Comparison of ENCODE assay signal across 8 cellular contexts in the genomic region with DNA sequence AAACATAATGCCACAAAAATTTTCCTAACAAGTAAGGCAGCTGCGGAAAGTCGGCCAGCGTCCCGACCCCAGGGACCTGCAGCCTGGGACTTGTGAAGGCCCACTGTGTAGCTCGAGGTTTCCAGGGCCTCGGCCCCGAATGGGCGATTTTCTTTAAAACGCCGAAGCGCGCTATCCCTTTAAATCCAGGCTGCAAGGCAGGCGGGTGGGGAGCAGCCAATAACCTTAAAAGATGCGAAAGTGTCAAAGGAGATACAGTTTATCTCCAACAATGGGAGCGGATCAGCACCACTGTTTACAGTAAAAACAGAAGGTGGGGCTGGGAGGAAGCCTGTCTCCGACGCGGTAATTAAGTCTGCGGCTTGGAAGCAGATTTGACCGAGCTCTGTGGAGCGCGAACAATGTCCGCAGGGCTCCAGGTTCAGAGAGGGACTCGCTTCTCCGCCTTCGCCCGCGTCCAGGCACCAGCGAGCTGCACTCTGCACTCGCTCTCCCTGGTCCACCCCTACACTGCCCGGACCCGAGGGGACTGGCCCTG. TPM values are rescaled to one million over a fixed set of nuclear protein-coding genes. Genes with fewer than 3 reads are reported as not detected.
DNase-seq lines count a peak whose midpoint lies in the region; TF ChIP-seq lines count a peak whose summit lies in the region.

No MANE protein-coding gene starts in this region.

- H3K4me1 Mint-ChIP-seq in activated T-helper 1 cell treated with anti-CD3 and anti-CD28 coated beads, Interleukin-12 subunit alpha, Interleukin-12 subunit beta, Interleukin-2, Interleukin-4 antibody, amounts not matched to agents 30 ng/mL and 10 ng/mL and 1 ng/mL, durations not matched to agents 14 hours and 24 hours and 36 hours (ENCODE audit: low read depth), result peaks cover 50% of the 10 kb centered on the region

- H3K36me3 ChIP-seq in GM06990 (ENCODE audit: control insufficient read depth, insufficient read depth, low read length), result no peaks in the 10 kb centered on the region
- H3K36me3 ChIP-seq in osteoblast (ENCODE audit: insufficient read depth, low read length), result no peaks in the 10 kb centered on the region

- H3K79me2 ChIP-seq in osteoblast (ENCODE audit: insufficient read depth, low read length), result peaks cover 30% of the 10 kb centered on the region

- intact Hi-C loops in activated T-helper 1 cell treated with anti-CD3 and anti-CD28 coated beads, Interleukin-12 subunit alpha, Interleukin-12 subunit beta, Interleukin-2, Interleukin-4 antibody, amounts not matched to agents 30 ng/mL and 10 ng/mL and 1 ng/mL, durations not matched to agents 14 hours and 24 hours and 36 hours (cut with micrococcal nuclease), result loop anchor here (2.0 to 5.0 kb wide), 5 partner anchors 46 to 977 kb away; a partner anchor contains a TSS

- H3K4me1 ChIP-seq in osteoblast (ENCODE audit: insufficient read depth, low read length), result peaks cover 45% of the 10 kb centered on the region

- H3K4me3 Mint-ChIP-seq in activated T-helper 1 cell treated with anti-CD3 and anti-CD28 coated beads, Interleukin-12 subunit alpha, Interleukin-12 subunit beta, Interleukin-2, Interleukin-4 antibody, amounts not matched to agents 30 ng/mL and 10 ng/mL and 1 ng/mL, durations not matched to agents 14 hours and 24 hours and 36 hours, result peak overlapping the region; percentile 80

- H3K9me3 ChIP-seq in osteoblast (ENCODE audit: low read depth, low read length), result no peaks in the 10 kb centered on the region

- H3K9me3 Mint-ChIP-seq in activated T-helper 1 cell treated with anti-CD3 and anti-CD28 coated beads, Interleukin-12 subunit alpha, Interleukin-12 subunit beta, Interleukin-2, Interleukin-4 antibody, amounts not matched to agents 30 ng/mL and 10 ng/mL and 1 ng/mL, durations not matched to agents 14 hours and 24 hours and 36 hours, result no peaks in the 10 kb centered on the region

- peaks cover 36% of the 10 kb centered on the region for H3K27me3 Mint-ChIP-seq in activated T-helper 1 cell treated with anti-CD3 and anti-CD28 coated beads, Interleukin-12 subunit alpha, Interleukin-12 subunit beta, Interleukin-2, Interleukin-4 antibody, amounts not matched to agents 30 ng/mL and 10 ng/mL and 1 ng/mL, durations not matched to agents 14 hours and 24 hours and 36 hours (ENCODE audit: insufficient read depth)

- peak overlapping the region; percentile 71 for H3K27ac ChIP-seq in 22Rv1
- peak overlapping the region; percentile 81 for H3K27ac ChIP-seq in osteoblast (ENCODE audit: low read depth, low read length)

- peaks cover 11% of the 10 kb centered on the region for H3K36me3 Mint-ChIP-seq in activated T-helper 1 cell treated with anti-CD3 and anti-CD28 coated beads, Interleukin-12 subunit alpha, Interleukin-12 subunit beta, Interleukin-2, Interleukin-4 antibody, amounts not matched to agents 30 ng/mL and 10 ng/mL and 1 ng/mL, durations not matched to agents 14 hours and 24 hours and 36 hours (ENCODE audit: low read depth)

- H3K27me3 ChIP-seq in GM06990 (replicated peaks; ENCODE audit: control insufficient read depth, insufficient read depth, low read length) (no peaks in the 10 kb centered on the region; the same call in none of the 2 replicates), osteoblast (ENCODE audit: insufficient read depth, low read length) (no peaks in the 10 kb centered on the region)

- peak overlapping the region; percentile 64 for H3K27ac Mint-ChIP-seq in activated T-helper 1 cell treated with anti-CD3 and anti-CD28 coated beads, Interleukin-12 subunit alpha, Interleukin-12 subunit beta, Interleukin-2, Interleukin-4 antibody, amounts not matched to agents 30 ng/mL and 10 ng/mL and 1 ng/mL, durations not matched to agents 14 hours and 24 hours and 36 hours

- in situ Hi-C loops in GM13977 (cut with MboI; ENCODE audit: low pct_unique_long_range_greater_than_20kb, low sequenced_read_pairs, unreplicated experiment), result no loop called here

- H4K20me1 ChIP-seq in osteoblast (ENCODE audit: insufficient read depth, low read length), result peaks cover 17% of the 10 kb centered on the region

- H3K4me2 ChIP-seq in osteoblast (ENCODE audit: insufficient read depth, low read length), result peak overlapping the region; percentile 79

- peak overlapping the region; percentile 77 for H3K4me3 ChIP-seq in GM06990 (replicated peaks; ENCODE audit: low read depth, low read length)
- peak overlapping the region; percentile 85 for H3K4me3 ChIP-seq in osteoblast (ENCODE audit: insufficient read depth, low read length)

- TF ChIP-seq CTCF in 22Rv1 (IDR thresholded peaks at IDR 0.05) (no peak), GM06990 (IDR thresholded peaks at IDR 0.05; ENCODE audit: insufficient read depth, low read length, poor library complexity, severe bottlenecking) (no peak), osteoblast (IDR thresholded peaks at IDR 0.05; ENCODE audit: extremely low read depth, low read depth, low read length) (no peak), GM13977 (IDR thresholded peaks at IDR 0.05; ENCODE audit: extremely low read depth, insufficient read depth, missing control alignments) (no peak)

- H2AFZ ChIP-seq in osteoblast (ENCODE audit: low read length), result peak overlapping the region; percentile 79

- no peak for DNase-seq in GM06990 (ENCODE audit: extremely low read depth, insufficient read length)
- peak; percentile 13 for DNase-seq in NCI-H1694 treated with DMSO at 0.1 percent for 48 hours (lab: John Stamatoyannopoulos, UW)
- no peak for DNase-seq in activated T-helper 1 cell treated with anti-CD3 and anti-CD28 coated beads, Interleukin-12 subunit alpha, Interleukin-12 subunit beta, Interleukin-2, Interleukin-4 antibody, amounts not matched to agents 30 ng/mL and 10 ng/mL and 1 ng/mL, durations not matched to agents 14 hours and 24 hours and 36 hours (ENCODE audit: low spot score)
- DNase-seq in glomerular visceral epithelial cell (ENCODE audit: extremely low spot score), result peak; percentile 66
- peak; percentile 74 for DNase-seq in osteoblast (ENCODE audit: insufficient read length, low spot score, missing footprints)
- DNase-seq in GM13977 (ENCODE audit: low spot score), result no peak
- no peak for DNase-seq in activated CD4-positive, CD25-positive, alpha-beta regulatory T cell (lab: John Stamatoyannopoulos, UW)

RNA-seq across cellular contexts. Expression of a gene that starts 1.6 kb away (rescaled TPM):
- total RNA-seq in activated T-helper 1 cell treated with anti-CD3 and anti-CD28 coated beads, Interleukin-12 subunit alpha, Interleukin-12 subunit beta, Interleukin-2, Interleukin-4 antibody, amounts not matched to agents 30 ng/mL and 10 ng/mL and 1 ng/mL, durations not matched to agents 14 hours and 24 hours and 36 hours, result 9.6 TPM in 2 replicates
- 10.0 and 10.5 TPM in 2 replicates for total RNA-seq in osteoblast

Comparison
In these comparisons a context has a peak if more than half of its experiments do, and no peak if none do; other contexts are left out.
1. DNase-seq: peak in NCI-H1694 treated with DMSO at 0.1 percent for 48 hours (single experiment), glomerular visceral epithelial cell (single experiment) and osteoblast (single experiment); none in GM06990 (single experiment), activated T-helper 1 cell treated with anti-CD3 and anti-CD28 coated beads, Interleukin-12 subunit alpha, Interleukin-12 subunit beta, Interleukin-2, Interleukin-4 antibody, amounts not matched to agents 30 ng/mL and 10 ng/mL and 1 ng/mL, durations not matched to agents 14 hours and 24 hours and 36 hours (single experiment), GM13977 (single experiment) and activated CD4-positive, CD25-positive, alpha-beta regulatory T cell (0 of 4).